ENCODE assay signal across 19 cellular contexts in the genomic region with DNA sequence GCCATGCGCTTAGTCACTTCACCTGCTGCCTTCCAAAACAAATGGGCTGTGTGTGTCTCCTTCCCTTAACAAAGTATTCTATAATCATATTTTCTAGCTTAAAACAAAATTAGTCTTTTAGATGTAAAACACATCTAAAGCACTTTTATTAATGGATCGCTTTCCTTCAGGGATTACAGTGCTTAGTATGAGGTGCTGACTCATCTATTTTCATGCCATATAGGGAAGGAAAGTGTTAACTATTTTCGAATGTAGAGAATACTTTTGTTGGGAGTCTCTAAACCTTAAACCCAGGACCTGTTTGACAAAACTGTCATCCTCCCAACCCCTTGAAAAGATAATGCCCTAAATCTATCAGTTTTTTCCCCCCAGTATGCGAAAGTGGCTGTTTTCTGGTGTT.
DNase-seq lines count a peak whose midpoint lies in the region; ATAC-seq, FAIRE-seq and TF ChIP-seq lines count a peak whose summit lies in the region.
"Had no signal": no experiment of that assay in that cellular context is flagged by ENCODE, and none has a peak within 500 bp of the region (broad histone marks: within the 10 kb centered on the region; RNA-seq: fewer than 3 reads in every experiment).

No MANE protein-coding gene starts in this region.

- no peaks in the 10 kb centered on the region for H3K27me3 ChIP-seq in HCT116 (ENCODE audit: insufficient read depth, low read length)
- H3K27me3 ChIP-seq in K562 (ENCODE audit: control insufficient read depth in 2 of 2, insufficient read depth in 2 of 2, low read length in 2 of 2): peaks cover 13 to 21% of the 10 kb centered on the region in 2 experiments; a peak in 4 of 5 replicates
- H3K27me3 ChIP-seq in smooth muscle cell (ENCODE audit: low read depth): no peaks in the 10 kb centered on the region
- H3K27me3 ChIP-seq: SJCRH30, upper lobe of right lung had no signal

- DNase-seq in HCT116 (ENCODE audit: low read depth, low spot score) (no peak), K562 (ENCODE audit: extremely low read depth in 1 of 4, low spot score in 3 of 4) (no peak), smooth muscle cell (lab: John Stamatoyannopoulos, UW; ENCODE audit: unreplicated experiment) (no peak), HTR-8/SVneo (ENCODE audit: insufficient read length, low spot score) (no peak), H4 (ENCODE audit: low spot score) (no peak)
- DNase-seq: activated CD4-positive, alpha-beta T cell treated with anti-CD3 and anti-CD28 coated beads for 48 hours; aorta; GDM1; mammary epithelial cell; NCI-H446 treated with DMSO at 0.1 percent for 48 hours; OCI-M1; right cardiac atrium; stimulated activated CD8-positive, alpha-beta memory T cell treated with anti-CD3 and anti-CD28 coated beads, Interleukin-4, amount 100 ng/mL, for 48 hours; upper lobe of right lung had no signal

- H3K9me1 ChIP-seq in K562 (ENCODE audit: control insufficient read depth, insufficient read depth, low read length): no peaks in the 10 kb centered on the region

- H4K20me1 ChIP-seq in HCT116 (ENCODE audit: insufficient read depth) (no peaks in the 10 kb centered on the region), K562 (replicated peaks; ENCODE audit: control insufficient read depth, insufficient read depth, low read length) (no peaks in the 10 kb centered on the region; the same call in 1 of the 2 replicates), smooth muscle cell (ENCODE audit: low read depth) (peaks cover 6% of the 10 kb centered on the region)

- H3K36me3 ChIP-seq in HCT116 (ENCODE audit: control insufficient read depth in 1 of 2, insufficient read depth in 2 of 2, low read length in 2 of 2) (no peaks in the 10 kb centered on the region), K562 (ENCODE audit: control insufficient read depth, insufficient read depth, low read length) (no peaks in the 10 kb centered on the region), mesodermal cell (ENCODE audit: control insufficient read depth, insufficient read depth, low read length) (peaks cover 3% of the 10 kb centered on the region), smooth muscle cell (ENCODE audit: low read depth) (no peaks in the 10 kb centered on the region)
- H3K36me3 ChIP-seq: SJCRH30, upper lobe of right lung had no signal

- WGBS in K562 (ENCODE audit: insufficient coverage, low coverage, missing lambda C conversion rate): 6% methylated on average over 4 of the region's 4 CpGs
- whole genome bisulfite sequencing in mesodermal cell (ENCODE audit: insufficient coverage in 2 of 2), 2 experiments: 100% methylated on average over 1 of the region's 4 CpGs; no CpG with 5 or more reads in 1 of the 2 experiments
- 65% methylated on average over 4 of the region's 4 CpGs for WGBS in smooth muscle cell (ENCODE audit: low lambda C conversion rate)

- in situ Hi-C loops in K562 (cut with MboI): no loop called here

- H3K4me2 ChIP-seq in HCT116 (ENCODE audit: low read length) (peak overlapping the region; percentile 10; the same call in 1 of the 2 replicates), K562 (ENCODE audit: insufficient read depth, low read length) (no peak overlapping the region), smooth muscle cell (peak overlapping the region; percentile 58)

- FAIRE-seq in K562 (lab: Jason Lieb, UNC): no peak
- FAIRE-seq in HTR-8/SVneo (lab: Jason Lieb, UNC): no peak
- FAIRE-seq: GM18507 had no signal

- intact Hi-C loops in HCT116 (cut with micrococcal nuclease) (no loop called here), K562 (cut with micrococcal nuclease) (no loop called here)

- TF ChIP-seq CTCF in HCT116 (IDR thresholded peaks at IDR 0.05 in 2 of 3, conservative IDR thresholded peaks at IDR 0.05 in 1 of 3; ENCODE audit: borderline replicate concordance in 1 of 3, insufficient read depth in 1 of 3, low read depth in 2 of 3, low read length in 2 of 3) (no peak), K562 (IDR thresholded peaks at IDR 0.05 in 2 of 3, conservative IDR thresholded peaks at IDR 0.05 in 1 of 3; ENCODE audit: insufficient read depth in 2 of 3, low read depth in 1 of 3, low read length in 3 of 3) (no peak), smooth muscle cell (IDR thresholded peaks at IDR 0.05; ENCODE audit: borderline replicate concordance, insufficient read depth, poor library complexity, severe bottlenecking) (no peak)

- H3K27ac ChIP-seq in HCT116 (ENCODE audit: low read depth, low read length) (peak overlapping the region; percentile 54; the same call in 1 of the 2 replicates), K562 (ENCODE audit: extremely low read depth, low read depth, low read length) (no peak overlapping the region), mesodermal cell (ENCODE audit: low read depth, low read length, severe bottlenecking) (peak overlapping the region; percentile 36), smooth muscle cell (ENCODE audit: low read depth) (peak overlapping the region; percentile 71)
- H3K27ac ChIP-seq: epithelial cell of prostate, SJCRH30, upper lobe of right lung had no signal

- H3K9me2 ChIP-seq in HCT116 (ENCODE audit: insufficient read depth): no peaks in the 10 kb centered on the region

- BruUV-seq in HCT116 (replicated peaks; lab: Mats Ljungman, UMichigan) (no TSS peak), K562 (replicated peaks; lab: Mats Ljungman, UMichigan) (no TSS peak)

- ATAC-seq in HCT116 (no peak), K562 (no peak), HG02610 (IDR thresholded peaks at IDR 0.05; ENCODE audit: unreplicated experiment) (no peak)
- ATAC-seq: right cardiac atrium, upper lobe of right lung had no signal

- H3K4me3 ChIP-seq in HCT116 (replicated peaks in 1 of 2; ENCODE audit: low read depth in 1 of 2, low read length in 2 of 2) (no peak overlapping the region), K562 (no peak overlapping the region), mesodermal cell (ENCODE audit: extremely low read depth, insufficient read depth, low read length, poor library complexity, severe bottlenecking) (no peak overlapping the region), smooth muscle cell (no peak overlapping the region)
- H3K4me3 ChIP-seq: SJCRH30, upper lobe of right lung had no signal

- no peak for TF ChIP-seq EP300 in K562 (IDR thresholded peaks at IDR 0.05; ENCODE audit: low read length)

- TF ChIP-seq POLR2A in HCT116 (IDR thresholded peaks at IDR 0.05; ENCODE audit: borderline replicate concordance, extremely low read depth, insufficient read depth, insufficient read length) (no peak), K562 (conservative IDR thresholded peaks at IDR 0.05) (no peak)

- H3K9me3 ChIP-seq in HCT116 (ENCODE audit: control insufficient read depth in 1 of 2, insufficient read depth in 1 of 2, low read depth in 1 of 2, low read length in 2 of 2) (no peaks in the 10 kb centered on the region), K562 (replicated peaks; ENCODE audit: control insufficient read depth, insufficient read depth, low read depth, low read length) (no peaks in the 10 kb centered on the region), mesodermal cell (ENCODE audit: control insufficient read depth, low read length) (no peaks in the 10 kb centered on the region), smooth muscle cell (replicated peaks; ENCODE audit: low read depth) (no peaks in the 10 kb centered on the region)
- H3K9me3 ChIP-seq: SJCRH30, upper lobe of right lung had no signal

- H2AFZ ChIP-seq in HCT116 (ENCODE audit: low read depth, low read length, poor library complexity, severe bottlenecking) (no peak overlapping the region), K562 (ENCODE audit: low read depth, low read length) (no peak overlapping the region), smooth muscle cell (ENCODE audit: low read depth) (no peak overlapping the region)

- H3K4me1 ChIP-seq in HCT116 (ENCODE audit: control insufficient read depth in 1 of 2, insufficient read depth in 2 of 2, low read length in 2 of 2) (peaks cover 55 to 61% of the 10 kb centered on the region in 2 experiments), K562 (replicated peaks in 1 of 2; ENCODE audit: control insufficient read depth in 2 of 2, insufficient read depth in 2 of 2, low read length in 2 of 2) (no peaks in the 10 kb centered on the region; a peak in 1 of 5 replicates), mesodermal cell (ENCODE audit: control insufficient read depth, insufficient read depth, low read length, poor library complexity, severe bottlenecking) (peaks cover 35% of the 10 kb centered on the region), smooth muscle cell (ENCODE audit: low read depth) (peaks cover 33% of the 10 kb centered on the region)

- POLR2A ChIA-PET in HCT116 (lab: Charles Lee): no interaction called here
- POLR2A ChIA-PET in K562 (lab: Yijun Ruan, JAX): no interaction called here

- no peak for TF ChIP-seq RAD21 in HCT116 (IDR thresholded peaks at IDR 0.05; ENCODE audit: low read depth)
- no peak for TF ChIP-seq RAD21 in K562 (CRISPR knock-in tag; conservative IDR thresholded peaks at IDR 0.05 in 1 of 2, IDR thresholded peaks at IDR 0.05 in 1 of 2)

- CTCF ChIA-PET in HCT116 (lab: Charles Lee) (interaction anchor here (1.6 kb wide), 1 partner anchor 25 kb away, joined by 5 read pairs; no protein-coding TSS in a partner anchor), K562 (lab: Yijun Ruan, JAX; ENCODE audit: low intra/inter-chr PET ratio) (no interaction called here)

- peaks cover 16% of the 10 kb centered on the region for H3F3A ChIP-seq in smooth muscle cell (ENCODE audit: low read depth)

- no peaks in the 10 kb centered on the region for H3K79me2 ChIP-seq in HCT116 (ENCODE audit: insufficient read depth, low read length)
- no peaks in the 10 kb centered on the region for H3K79me2 ChIP-seq in K562 (ENCODE audit: control insufficient read depth, insufficient read depth, low read length)
- peaks cover 37% of the 10 kb centered on the region for H3K79me2 ChIP-seq in smooth muscle cell (ENCODE audit: low read depth)

- RAD21 ChIA-PET in HCT116 (lab: Charles Lee; ENCODE audit: low non-redundant PET in 1 of 2, low total read pairs in 2 of 2, uncharacterized antibody in 2 of 2, unreplicated experiment in 2 of 2): no interaction called here

- H3K9ac ChIP-seq in HCT116 (ENCODE audit: low read length) (no peak overlapping the region), K562 (ENCODE audit: insufficient read depth in 1 of 2, low read depth in 2 of 2, low read length in 2 of 2) (no peak overlapping the region), smooth muscle cell (ENCODE audit: low read depth) (no peak overlapping the region)

TF ChIP-seq in HCT116, 20 proteins besides CTCF, POLR2A, EP300 and RAD21 (continues in another document):
- TF ChIP-seq ZFX (IDR thresholded peaks at IDR 0.05): no peak
- no peak for TF ChIP-seq ZNF274 (IDR thresholded peaks at IDR 0.05; ENCODE audit: low read depth, low read length)

TF ChIP-seq in K562, 482 proteins besides CTCF, POLR2A, EP300 and RAD21 (continues in another document):
- peak; percentile 76 for TF ChIP-seq C11orf30 (IDR thresholded peaks at IDR 0.05; ENCODE audit: low read depth)
- peak; percentile 77 for TF ChIP-seq MAFK (IDR thresholded peaks at IDR 0.05; ENCODE audit: low read length)
